Comparison of ENCODE assay signal across 1 cellular context in the genomic region with DNA sequence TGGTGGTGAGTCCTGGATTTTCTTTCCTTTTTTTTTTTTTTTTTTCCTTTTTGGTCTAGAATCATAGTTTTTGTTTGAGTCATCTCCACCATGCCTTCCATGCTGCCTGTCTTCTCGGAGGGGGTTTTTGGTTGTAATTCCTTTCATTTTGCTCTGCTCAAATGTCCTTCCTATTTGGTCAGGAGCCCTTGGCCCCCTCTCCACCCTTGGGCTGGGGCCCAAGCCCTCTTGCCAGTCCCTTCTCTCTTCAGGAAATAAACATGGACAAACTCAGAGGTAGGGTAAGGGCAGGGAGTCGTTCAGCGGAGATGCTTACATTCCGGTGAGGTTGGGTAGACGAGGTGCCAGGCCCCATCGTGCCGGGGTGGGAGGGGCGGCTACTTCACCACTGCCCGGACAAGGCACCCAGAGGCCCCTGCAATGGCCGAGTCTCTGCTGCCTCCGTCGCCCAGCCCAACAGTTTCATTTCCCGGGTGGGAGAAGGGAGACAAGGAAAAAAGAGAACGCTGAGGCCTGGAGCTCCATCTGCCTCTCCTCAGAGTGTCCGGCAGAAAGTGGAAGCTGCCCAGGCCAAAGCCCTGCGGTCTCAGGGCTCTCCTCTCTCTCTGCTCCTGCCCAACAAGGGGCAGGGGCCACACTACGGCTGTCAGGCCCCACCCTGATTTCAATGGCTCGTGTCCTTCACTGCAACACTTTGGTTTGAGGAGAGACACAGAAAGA.
TF ChIP-seq lines count a peak whose summit lies in the region.

No MANE protein-coding gene starts in this region.

TF ChIP-seq in GM12878, 131 proteins besides CTCF, POLR2A, EP300 and RAD21:
- TF ChIP-seq, protein P1, sequence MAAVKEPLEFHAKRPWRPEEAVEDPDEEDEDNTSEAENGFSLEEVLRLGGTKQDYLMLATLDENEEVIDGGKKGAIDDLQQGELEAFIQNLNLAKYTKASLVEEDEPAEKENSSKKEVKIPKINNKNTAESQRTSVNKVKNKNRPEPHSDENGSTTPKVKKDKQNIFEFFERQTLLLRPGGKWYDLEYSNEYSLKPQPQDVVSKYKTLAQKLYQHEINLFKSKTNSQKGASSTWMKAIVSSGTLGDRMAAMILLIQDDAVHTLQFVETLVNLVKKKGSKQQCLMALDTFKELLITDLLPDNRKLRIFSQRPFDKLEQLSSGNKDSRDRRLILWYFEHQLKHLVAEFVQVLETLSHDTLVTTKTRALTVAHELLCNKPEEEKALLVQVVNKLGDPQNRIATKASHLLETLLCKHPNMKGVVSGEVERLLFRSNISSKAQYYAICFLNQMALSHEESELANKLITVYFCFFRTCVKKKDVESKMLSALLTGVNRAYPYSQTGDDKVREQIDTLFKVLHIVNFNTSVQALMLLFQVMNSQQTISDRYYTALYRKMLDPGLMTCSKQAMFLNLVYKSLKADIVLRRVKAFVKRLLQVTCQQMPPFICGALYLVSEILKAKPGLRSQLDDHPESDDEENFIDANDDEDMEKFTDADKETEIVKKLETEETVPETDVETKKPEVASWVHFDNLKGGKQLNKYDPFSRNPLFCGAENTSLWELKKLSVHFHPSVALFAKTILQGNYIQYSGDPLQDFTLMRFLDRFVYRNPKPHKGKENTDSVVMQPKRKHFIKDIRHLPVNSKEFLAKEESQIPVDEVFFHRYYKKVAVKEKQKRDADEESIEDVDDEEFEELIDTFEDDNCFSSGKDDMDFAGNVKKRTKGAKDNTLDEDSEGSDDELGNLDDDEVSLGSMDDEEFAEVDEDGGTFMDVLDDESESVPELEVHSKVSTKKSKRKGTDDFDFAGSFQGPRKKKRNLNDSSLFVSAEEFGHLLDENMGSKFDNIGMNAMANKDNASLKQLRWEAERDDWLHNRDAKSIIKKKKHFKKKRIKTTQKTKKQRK (IDR thresholded peaks at IDR 0.05; ENCODE audit: low read depth, low read length): no peak
